Comparison of ENCODE assay signal across 1 cellular context in genomic region chr19:19542507-19542906, GRCh38.
TF ChIP-seq lines count a peak whose summit lies in the region.

No MANE protein-coding gene starts in this region.

TF ChIP-seq in K562, 482 proteins besides CTCF, POLR2A, EP300 and RAD21:
- TF ChIP-seq MTA1 (IDR thresholded peaks at IDR 0.05; ENCODE audit: borderline replicate concordance) (no peak), NFE2 (IDR thresholded peaks at IDR 0.05; ENCODE audit: low read depth) (peak; percentile 64), U2AF2 (optimal IDR thresholded peaks at IDR 0.05; ENCODE audit: low read depth, low read length) (no peak), C11orf30 (IDR thresholded peaks at IDR 0.05; ENCODE audit: low read depth) (peak; percentile 54), RBM39 (optimal IDR thresholded peaks at IDR 0.05; ENCODE audit: low read depth, low read length) (no peak), ZNF316 (IDR thresholded peaks at IDR 0.05) (peak; percentile 22; the same call in 1 of the 2 replicates)
